12 cellular contexts compared by ENCODE assay signal in the genomic region with DNA sequence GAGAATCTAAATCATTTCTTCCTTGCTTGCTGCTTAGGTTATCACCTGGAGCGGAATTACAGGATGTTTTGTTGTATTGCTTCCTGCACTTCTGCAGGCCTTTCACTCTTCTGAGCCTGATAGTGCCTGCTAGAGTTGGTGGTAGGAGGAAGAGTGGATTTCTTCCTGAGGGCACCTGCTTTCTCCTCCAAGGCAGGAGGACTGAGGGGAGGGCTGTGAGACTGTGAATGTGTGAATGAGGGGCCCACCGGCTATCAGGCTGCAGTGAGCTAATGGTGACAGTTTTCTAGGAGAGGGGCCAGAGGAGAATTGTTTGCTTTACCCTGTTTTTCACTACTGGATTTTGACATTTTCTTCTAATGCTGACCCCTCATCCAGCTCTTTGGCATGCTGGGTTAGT. TPM values are rescaled to one million over a fixed set of nuclear protein-coding genes. Genes with fewer than 3 reads are reported as not detected.
DNase-seq lines count a peak whose midpoint lies in the region; ATAC-seq and TF ChIP-seq lines count a peak whose summit lies in the region.
"Had no signal": no experiment of that assay in that cellular context is flagged by ENCODE, and none has a peak within 500 bp of the region (broad histone marks: within the 10 kb centered on the region; RNA-seq: fewer than 3 reads in every experiment).

No MANE protein-coding gene starts in this region.

- peaks cover 3% of the 10 kb centered on the region for H3K27me3 Mint-ChIP-seq in nephron (ENCODE audit: low read depth)

- peak overlapping the region in 2 of 3 experiments; percentile 34 to 77 for H3K27ac Mint-ChIP-seq in nephron

- H3K4me3 ChIP-seq in left ventricle myocardium inferior (peak overlapping the region; percentile 78), aorta (ENCODE audit: low read length in 2 of 2) (no peak overlapping the region)
- H3K4me3 ChIP-seq: BLaER1 had no signal

- H3K4me3 Mint-ChIP-seq in nephron: peak overlapping the region; percentile 80 to 84 (median 84)

- WGBS in aorta, 2 donors: 30 to 51% methylated on average over 2 of the region's 2 CpGs

- TF ChIP-seq CTCF in left ventricle myocardium inferior (IDR thresholded peaks at IDR 0.05; ENCODE audit: borderline replicate concordance) (no peak), nephron (IDR thresholded peaks at IDR 0.05; ENCODE audit: unreplicated experiment in 3 of 3) (no peak)

- peaks cover 56% of the 10 kb centered on the region for H3K4me1 ChIP-seq in left ventricle myocardium inferior
- H3K4me1 ChIP-seq in aorta (ENCODE audit: control insufficient read depth in 1 of 2, insufficient read depth in 2 of 2, low read length in 2 of 2): peaks cover 0 to 4% of the 10 kb centered on the region in 2 donors

- H3K4me1 Mint-ChIP-seq in nephron: peaks cover 35% of the 10 kb centered on the region

- no peak for DNase-seq in left ventricle myocardium inferior
- no peak for DNase-seq in Right ventricle myocardium superior
- DNase-seq in dermis blood vessel endothelial cell: peak; percentile 21
- DNase-seq in aorta: no peak
- DNase-seq in NCI-H774 (lab: John Stamatoyannopoulos, UW): no peak
- DNase-seq: activated CD4-positive, alpha-beta T cell treated with anti-CD3 and anti-CD28 coated beads for 4 hours; NCI-H2171; SHP77 had no signal

- no peaks in the 10 kb centered on the region for H3K9me3 ChIP-seq in left ventricle myocardium inferior (replicated peaks)
- no peaks in the 10 kb centered on the region for H3K9me3 ChIP-seq in aorta (ENCODE audit: control insufficient read depth, low read length)
- H3K9me3 ChIP-seq: BLaER1 had no signal

- ATAC-seq in Right ventricle myocardium superior (ENCODE audit: poor library complexity) (no peak), aorta (ENCODE audit: low FRiP score) (no peak), HG03354 (IDR thresholded peaks at IDR 0.05; ENCODE audit: poor library complexity, severe bottlenecking, unreplicated experiment) (no peak), GM21723 (IDR thresholded peaks at IDR 0.05; ENCODE audit: unreplicated experiment) (no peak)

- H3K27me3 ChIP-seq in left ventricle myocardium inferior (ENCODE audit: low read depth) (peaks cover 6% of the 10 kb centered on the region), aorta (ENCODE audit: control insufficient read depth in 1 of 2, insufficient read depth in 2 of 2, low read length in 1 of 2) (no peaks in the 10 kb centered on the region)

- H3K36me3 ChIP-seq in left ventricle myocardium inferior (peaks cover 2% of the 10 kb centered on the region), aorta (ENCODE audit: control insufficient read depth in 1 of 2, insufficient read depth in 2 of 2, low read length in 1 of 2) (no peaks in the 10 kb centered on the region)
- H3K36me3 ChIP-seq: BLaER1 had no signal

- H3K27ac ChIP-seq in left ventricle myocardium inferior (replicated peaks): peak overlapping the region; percentile 87
- H3K27ac ChIP-seq in aorta (ENCODE audit: low read depth in 1 of 2, low read length in 2 of 2): peak overlapping the region; percentile 94 to 98
- H3K27ac ChIP-seq: BLaER1 had no signal

- no peaks in the 10 kb centered on the region for H3K9me3 Mint-ChIP-seq in nephron

- intact Hi-C loops in left ventricle myocardium inferior (cut with micrococcal nuclease): loop anchor here (5.0 kb wide), 1 partner anchor 44 kb away; no protein-coding TSS in a partner anchor
- intact Hi-C loops in Right ventricle myocardium superior (cut with DNase I): loop anchor here (5.0 kb wide), 1 partner anchor 44 kb away; no protein-coding TSS in a partner anchor
- intact Hi-C loops in aorta (cut with DNase I): loop anchor here (2.0 to 5.0 kb wide), 2 partner anchors 39 kb away; a partner anchor contains a TSS

- H3K36me3 Mint-ChIP-seq in nephron (ENCODE audit: low read depth): peaks cover 22% of the 10 kb centered on the region

RNA-seq across cellular contexts. Expression of a gene that starts 39.0 kb away (rescaled TPM):
- total RNA-seq in left ventricle myocardium inferior (20.2 TPM), Right ventricle myocardium superior (19.3 TPM), dermis blood vessel endothelial cell (17.7 and 30.8 TPM in 2 replicates), aorta (10 to 100 TPM; 54.4 to 61.8 TPM)
- 10 to 100 TPM; 29.8 to 33.0 TPM for polyA plus RNA-seq in aorta

RNA-seq across cellular contexts. Expression of a gene that starts 49.1 kb away (rescaled TPM):
- total RNA-seq in left ventricle myocardium inferior (176 TPM), Right ventricle myocardium superior (154 TPM), dermis blood vessel endothelial cell (25.5 and 41.6 TPM in 2 replicates), aorta (10 to 100 TPM; 20.7 to 20.8 TPM)
- 10 to 100 TPM; 11.9 to 12.8 TPM for polyA plus RNA-seq in aorta

RNA-seq across cellular contexts. Expression of a gene that starts 57.4 kb away (rescaled TPM):
- total RNA-seq in left ventricle myocardium inferior: 1.2 TPM
- total RNA-seq in Right ventricle myocardium superior: 1.7 TPM
- total RNA-seq in dermis blood vessel endothelial cell: 0.17 and 0.47 TPM in 2 replicates
- total RNA-seq in aorta: 1 to 10 TPM; 2.7 to 5.2 TPM
- polyA plus RNA-seq in aorta: 1 to 10 TPM; 5.3 to 5.6 TPM
